ENCODE assay signal across 8 cellular contexts in genomic region chr15:92797168-92798052, GRCh38.
DNase-seq lines count a peak whose midpoint lies in the region; ATAC-seq and TF ChIP-seq lines count a peak whose summit lies in the region.

No MANE protein-coding gene starts in this region.

- H3K4me2 ChIP-seq in parathyroid adenoma (ENCODE audit: low read length): no peak overlapping the region

- peak overlapping the region; percentile 60 for H2AFZ ChIP-seq in parathyroid adenoma

- DNase-seq in CD8-positive, alpha-beta memory T cell: peak in 4 of 5 donors; percentile 16 to 68 (median 58)
- DNase-seq in NCI-H226 (peak; percentile 55), foreskin melanocyte (peak; percentile 62), ureter (ENCODE audit: low spot score) (no peak)
- peak; percentile 68 for DNase-seq in activated CD8-positive, alpha-beta T cell treated with anti-CD3 and anti-CD28 coated beads, Interleukin-2, amount 10 ng/mL, durations not matched to agents 7 days and 5 days

- H3K27ac Mint-ChIP-seq in CD8-positive, alpha-beta memory T cell: peak overlapping the region in 5 of 8 donors; percentile 52 to 89 (median 79)
- no peak overlapping the region for H3K27ac Mint-ChIP-seq in activated CD8-positive, alpha-beta T cell treated with anti-CD3 and anti-CD28 coated beads, Interleukin-2, amount 10 ng/mL, durations not matched to agents 7 days and 5 days

- H3K9ac ChIP-seq in parathyroid adenoma: no peak overlapping the region

- TF ChIP-seq CTCF in parathyroid adenoma (IDR thresholded peaks at IDR 0.05): peak; percentile 60

- H3K9me3 ChIP-seq in CD8-positive, alpha-beta memory T cell (ENCODE audit: low read length): no peaks in the 10 kb centered on the region
- no peaks in the 10 kb centered on the region for H3K9me3 ChIP-seq in parathyroid adenoma (ENCODE audit: control insufficient read depth, low read length)

- H3K4me1 ChIP-seq in CD8-positive, alpha-beta memory T cell (ENCODE audit: insufficient read depth, low read length): no peaks in the 10 kb centered on the region
- H3K4me1 ChIP-seq in parathyroid adenoma: no peaks in the 10 kb centered on the region

- H3K27ac ChIP-seq in CD8-positive, alpha-beta memory T cell (ENCODE audit: low read depth, low read length): no peak overlapping the region
- H3K27ac ChIP-seq in parathyroid adenoma: no peak overlapping the region

- no peaks in the 10 kb centered on the region for H3K79me2 ChIP-seq in parathyroid adenoma

- no peaks in the 10 kb centered on the region for H3K36me3 ChIP-seq in CD8-positive, alpha-beta memory T cell (ENCODE audit: insufficient read depth, low read length)
- no peaks in the 10 kb centered on the region for H3K36me3 ChIP-seq in parathyroid adenoma (ENCODE audit: control insufficient read depth, insufficient read depth, low read length)

- no peaks in the 10 kb centered on the region for H3K27me3 ChIP-seq in CD8-positive, alpha-beta memory T cell (ENCODE audit: insufficient read depth, low read length, poor library complexity, severe bottlenecking)
- no peaks in the 10 kb centered on the region for H3K27me3 ChIP-seq in parathyroid adenoma (ENCODE audit: control insufficient read depth, insufficient read depth, low read length)

- H3K9me3 Mint-ChIP-seq in CD8-positive, alpha-beta memory T cell: no peaks in the 10 kb centered on the region
- no peaks in the 10 kb centered on the region for H3K9me3 Mint-ChIP-seq in activated CD8-positive, alpha-beta T cell treated with anti-CD3 and anti-CD28 coated beads, Interleukin-2, amount 10 ng/mL, durations not matched to agents 7 days and 5 days (ENCODE audit: insufficient read depth)

- no peak overlapping the region for H3K4me3 Mint-ChIP-seq in CD8-positive, alpha-beta memory T cell
- H3K4me3 Mint-ChIP-seq in activated CD8-positive, alpha-beta T cell treated with anti-CD3 and anti-CD28 coated beads, Interleukin-2, amount 10 ng/mL, durations not matched to agents 7 days and 5 days: no peak overlapping the region

- H3K27me3 Mint-ChIP-seq in CD8-positive, alpha-beta memory T cell: no peaks in the 10 kb centered on the region
- no peaks in the 10 kb centered on the region for H3K27me3 Mint-ChIP-seq in activated CD8-positive, alpha-beta T cell treated with anti-CD3 and anti-CD28 coated beads, Interleukin-2, amount 10 ng/mL, durations not matched to agents 7 days and 5 days (ENCODE audit: low read depth)

- H3K4me3 ChIP-seq in CD8-positive, alpha-beta memory T cell (ENCODE audit: low read length): no peak overlapping the region
- H3K4me3 ChIP-seq in parathyroid adenoma (ENCODE audit: low read depth, low read length): no peak overlapping the region

- CTCF ChIA-PET in CD8-positive, alpha-beta memory T cell (lab: Charles Lee): interaction anchor here (0.8 to 4.9 kb wide), 28 partner anchors 8 to 238 kb away, joined by 3 to 119 read pairs (median 5); partner anchors contain the start of gene CHD2
- CTCF ChIA-PET in activated CD8-positive, alpha-beta T cell treated with anti-CD3 and anti-CD28 coated beads, Interleukin-2, amount 10 ng/mL, durations not matched to agents 7 days and 5 days (lab: Charles Lee): interaction anchor here (0.6 to 5.4 kb wide), 47 partner anchors 9 to 1322 kb away, joined by 3 to 87 read pairs (median 5); partner anchors contain the start of gene CHD2

- peaks cover 0 to 3% (median 0%) of the 10 kb centered on the region in 3 donors for H3K36me3 Mint-ChIP-seq in CD8-positive, alpha-beta memory T cell
- peaks cover 3% of the 10 kb centered on the region for H3K36me3 Mint-ChIP-seq in activated CD8-positive, alpha-beta T cell treated with anti-CD3 and anti-CD28 coated beads, Interleukin-2, amount 10 ng/mL, durations not matched to agents 7 days and 5 days (ENCODE audit: low read depth)

- ATAC-seq in GM18520 (IDR thresholded peaks at IDR 0.05; ENCODE audit: unreplicated experiment) (peak; percentile 63), HG03175 (IDR thresholded peaks at IDR 0.05; ENCODE audit: unreplicated experiment) (peak; percentile 70)
- peak; percentile 87 for ATAC-seq in activated CD8-positive, alpha-beta T cell treated with anti-CD3 and anti-CD28 coated beads, Interleukin-2, amount 10 ng/mL, durations not matched to agents 7 days and 5 days

- POLR2A ChIA-PET in CD8-positive, alpha-beta memory T cell (lab: Charles Lee): interaction anchor here (0.6 to 2.6 kb wide), 10 partner anchors 11 to 129 kb away, joined by 3 to 8 read pairs (median 4); partner anchors contain the start of gene CHD2
- POLR2A ChIA-PET in activated CD8-positive, alpha-beta T cell treated with anti-CD3 and anti-CD28 coated beads, Interleukin-2, amount 10 ng/mL, durations not matched to agents 7 days and 5 days (lab: Charles Lee): interaction anchor here (0.5 to 2.2 kb wide), 6 partner anchors 11 to 235 kb away, joined by 3 to 10 read pairs (median 3); no protein-coding TSS in a partner anchor

- H3K4me1 Mint-ChIP-seq in CD8-positive, alpha-beta memory T cell: peaks cover 4 to 7% (median 6%) of the 10 kb centered on the region in 3 donors
- H3K4me1 Mint-ChIP-seq in activated CD8-positive, alpha-beta T cell treated with anti-CD3 and anti-CD28 coated beads, Interleukin-2, amount 10 ng/mL, durations not matched to agents 7 days and 5 days (ENCODE audit: low read depth): peaks cover 4% of the 10 kb centered on the region
